In genomic region chr6:44576132-44576601, GRCh38 we compare ENCODE assay signal across 25 cellular contexts.
DNase-seq lines count a peak whose midpoint lies in the region; ATAC-seq and TF ChIP-seq lines count a peak whose summit lies in the region.
"Had no signal": no experiment of that assay in that cellular context is flagged by ENCODE, and none has a peak within 500 bp of the region (broad histone marks: within the 10 kb centered on the region; RNA-seq: fewer than 3 reads in every experiment).

No MANE protein-coding gene starts in this region.

- no peaks in the 10 kb centered on the region for H3K79me1 ChIP-seq in IMR-90 (ENCODE audit: low read depth in 1 of 2, low read length in 2 of 2)

- intact Hi-C loops in IMR-90 (cut with micrococcal nuclease) = no loop called here
- intact Hi-C loops in colonic mucosa (cut with DNase I) = no loop called here
- intact Hi-C loops in left lung (cut with DNase I) = no loop called here

- H3K4me3 Mint-ChIP-seq in T-helper 2 cell treated with Interferon-gamma antibody and Interleukin-4, amounts not matched to agents 5 μg/mL and 100 μg/mL, for 36 hours = no peak overlapping the region
- H3K4me3 Mint-ChIP-seq: activated B cell treated with CpG ODN at 0.5 μM for 24 hours; activated naive CD8-positive, alpha-beta T cell treated with anti-CD3 and anti-CD28 coated beads, Interleukin-2, amount 50 U/mL, for 24 hours; IgD-negative memory B cell had no signal

- no peaks in the 10 kb centered on the region for H3K4me1 Mint-ChIP-seq in T-helper 2 cell treated with Interferon-gamma antibody and Interleukin-4, amounts not matched to agents 5 μg/mL and 100 μg/mL, for 36 hours (ENCODE audit: low read depth)
- H3K4me1 Mint-ChIP-seq: activated B cell treated with CpG ODN at 0.5 μM for 24 hours; activated naive CD8-positive, alpha-beta T cell treated with anti-CD3 and anti-CD28 coated beads, Interleukin-2, amount 50 U/mL, for 24 hours; IgD-negative memory B cell had no signal

- H3K9me3 Mint-ChIP-seq in T-helper 2 cell treated with Interferon-gamma antibody and Interleukin-4, amounts not matched to agents 5 μg/mL and 100 μg/mL, for 36 hours = no peaks in the 10 kb centered on the region
- H3K9me3 Mint-ChIP-seq: activated B cell treated with CpG ODN at 0.5 μM for 24 hours; activated naive CD8-positive, alpha-beta T cell treated with anti-CD3 and anti-CD28 coated beads, Interleukin-2, amount 50 U/mL, for 24 hours; IgD-negative memory B cell had no signal

- H4K91ac ChIP-seq in IMR-90 (ENCODE audit: insufficient read depth, low read depth, low read length) = no peak overlapping the region

- H3K27ac ChIP-seq in IMR-90 (ENCODE audit: insufficient read depth, low read length) (no peak overlapping the region), colonic mucosa (no peak overlapping the region), left lung (no peak overlapping the region)
- H3K27ac ChIP-seq: HL-60, neutrophil, psoas muscle, tibial artery had no signal

- H3K9me1 ChIP-seq in IMR-90 (ENCODE audit: insufficient read depth, low read length) = no peaks in the 10 kb centered on the region; the same call in 1 of the 2 replicates

- H2BK20ac ChIP-seq in IMR-90 (ENCODE audit: low read depth, low read length) = no peak overlapping the region

- H3K9ac ChIP-seq in IMR-90 (ENCODE audit: low read depth, low read length) (no peak overlapping the region), colonic mucosa (ENCODE audit: low read depth in 2 of 2, low read length in 2 of 2) (no peak overlapping the region)

- no peak overlapping the region for H2AK5ac ChIP-seq in IMR-90 (ENCODE audit: low read depth, low read length)

- H3K4ac ChIP-seq in IMR-90 (ENCODE audit: low read depth, low read length) = no peak overlapping the region

- H3K18ac ChIP-seq in IMR-90 (ENCODE audit: low read depth, low read length) = no peak overlapping the region

- DNase-seq in EH (ENCODE audit: low read depth) (peak; percentile 51), IMR-90 (peak; percentile 41), colonic mucosa (peak; percentile 4), left lung (no peak), A172 (ENCODE audit: low spot score) (no peak), NCI-H446 treated with DMSO at 0.1 percent for 48 hours (lab: John Stamatoyannopoulos, UW) (no peak)
- DNase-seq in T-helper 2 cell treated with Interferon-gamma antibody and Interleukin-4, amounts not matched to agents 5 μg/mL and 100 μg/mL, for 36 hours (ENCODE audit: low spot score) = no peak
- DNase-seq: activated B cell treated with CpG ODN at 0.5 μM for 24 hours; activated CD4-positive, alpha-beta T cell treated with anti-CD3 and anti-CD28 coated beads, Interleukin-2, amount 50 U/mL, for 4 hours; activated effector memory CD4-positive, alpha-beta T cell treated with Interleukin-2 at 50 U/mL for 16 hours; activated naive CD8-positive, alpha-beta T cell treated with anti-CD3 and anti-CD28 coated beads, Interleukin-2, amount 50 U/mL, for 24 hours; caudate nucleus; GOT3; NCI-H1694; NCI-H2171 treated with DMSO at 0.1 percent for 48 hours; NCI-H526 treated with DMSO at 0.1 percent for 48 hours; psoas muscle; stimulated activated CD4-positive, alpha-beta T cell treated with anti-CD3 and anti-CD28 coated beads, Interleukin-4, amount 100 ng/mL, for 1 hour; stimulated activated naive CD8-positive, alpha-beta T cell treated with anti-CD3 and anti-CD28 coated beads, Interleukin-15, Interleukin-2, amounts not matched to agents 100 U/mL and 50 U/mL, for 24 hours; T1000; tibial artery had no signal

- H3K4me2 ChIP-seq in IMR-90 (ENCODE audit: low read depth, low read length) = no peak overlapping the region

- peaks cover 22% of the 10 kb centered on the region for H3K27me3 ChIP-seq in IMR-90 (ENCODE audit: control insufficient read depth, insufficient read depth, low read length)
- no peaks in the 10 kb centered on the region for H3K27me3 ChIP-seq in colonic mucosa
- no peaks in the 10 kb centered on the region for H3K27me3 ChIP-seq in left lung
- H3K27me3 ChIP-seq: tibial artery had no signal

- BruUV-seq in IMR-90 (replicated peaks; lab: Mats Ljungman, UMichigan) = no TSS peak

- no peaks in the 10 kb centered on the region for H3K36me3 ChIP-seq in IMR-90 (ENCODE audit: control insufficient read depth, insufficient read depth, low read length)
- no peaks in the 10 kb centered on the region for H3K36me3 ChIP-seq in colonic mucosa
- H3K36me3 ChIP-seq in left lung = no peaks in the 10 kb centered on the region
- H3K36me3 ChIP-seq: neutrophil, tibial artery had no signal

- H3K4me1 ChIP-seq in IMR-90 (ENCODE audit: control insufficient read depth, insufficient read depth, low read length) (peaks cover 3% of the 10 kb centered on the region; the same call in 1 of the 2 replicates), colonic mucosa (no peaks in the 10 kb centered on the region), left lung (no peaks in the 10 kb centered on the region)
- H3K4me1 ChIP-seq: psoas muscle had no signal

- H3K27me3 Mint-ChIP-seq in T-helper 2 cell treated with Interferon-gamma antibody and Interleukin-4, amounts not matched to agents 5 μg/mL and 100 μg/mL, for 36 hours (ENCODE audit: low read depth) = peaks cover 25% of the 10 kb centered on the region

- no peak for TF ChIP-seq CTCF in IMR-90 (conservative IDR thresholded peaks at IDR 0.05; ENCODE audit: low read depth, low read length)
- no peak for TF ChIP-seq CTCF in colonic mucosa (IDR thresholded peaks at IDR 0.05)
- no peak for TF ChIP-seq CTCF in left lung (IDR thresholded peaks at IDR 0.05)

- no peak overlapping the region for H2AK9ac ChIP-seq in IMR-90 (replicated peaks; ENCODE audit: low read depth, low read length, poor library complexity)

- H3K9me3 ChIP-seq in IMR-90 (ENCODE audit: control insufficient read depth, insufficient read depth, low read length) = no peaks in the 10 kb centered on the region; the same call in 1 of the 2 replicates
- no peaks in the 10 kb centered on the region for H3K9me3 ChIP-seq in colonic mucosa
- no peaks in the 10 kb centered on the region for H3K9me3 ChIP-seq in left lung
- H3K9me3 ChIP-seq: neutrophil, psoas muscle, tibial artery had no signal

- no peak overlapping the region for H3K27ac Mint-ChIP-seq in T-helper 2 cell treated with Interferon-gamma antibody and Interleukin-4, amounts not matched to agents 5 μg/mL and 100 μg/mL, for 36 hours
- H3K27ac Mint-ChIP-seq: activated B cell treated with CpG ODN at 0.5 μM for 24 hours; activated naive CD8-positive, alpha-beta T cell treated with anti-CD3 and anti-CD28 coated beads, Interleukin-2, amount 50 U/mL, for 24 hours; IgD-negative memory B cell had no signal

- H2BK120ac ChIP-seq in IMR-90 (ENCODE audit: low read depth, low read length) = no peak overlapping the region

- dilution Hi-C loops in IMR-90 (cut with HindIII; ENCODE audit: low sequenced_read_pairs, unreplicated experiment) = no loop called here

- POLR2A ChIA-PET in IMR-90 (lab: Charles Lee; ENCODE audit: unreplicated experiment) = no interaction called here

- WGBS in IMR-90 (ENCODE audit: extremely low coverage in 2 of 2, insufficient read length in 1 of 2), 2 experiments = no CpG with 5 or more reads among the region's 1 CpG

- no peak overlapping the region for H4K8ac ChIP-seq in IMR-90 (ENCODE audit: low read depth in 2 of 2, low read length in 2 of 2)

- H3K56ac ChIP-seq in IMR-90 (ENCODE audit: extremely low read depth, insufficient read depth, low read length) = no peak overlapping the region

- H4K20me1 ChIP-seq in IMR-90 (ENCODE audit: insufficient read depth, low read length) = no peaks in the 10 kb centered on the region

- CTCF ChIA-PET in IMR-90 (lab: Yijun Ruan, JAX) = no interaction called here

- ATAC-seq in IMR-90 (ENCODE audit: low read depth) (peak; percentile 13; the same call in 1 of the 2 replicates), left lung (peak; percentile 38)
- ATAC-seq: activated naive CD8-positive, alpha-beta T cell treated with anti-CD3 and anti-CD28 coated beads, Interleukin-2, amount 50 U/mL, for 24 hours; psoas muscle; stimulated activated naive CD8-positive, alpha-beta T cell treated with anti-CD3 and anti-CD28 coated beads, Interleukin-15, Interleukin-2, amounts not matched to agents 100 U/mL and 50 U/mL, for 24 hours had no signal

- H2BK5ac ChIP-seq in IMR-90 (ENCODE audit: low read depth, low read length, poor library complexity, severe bottlenecking) = no peak overlapping the region

- no peak overlapping the region for H2BK15ac ChIP-seq in IMR-90 (ENCODE audit: low read depth, low read length)

- TF ChIP-seq RAD21 in IMR-90 (IDR thresholded peaks at IDR 0.05; ENCODE audit: low read length) = no peak

- no peak overlapping the region for H4K5ac ChIP-seq in IMR-90 (ENCODE audit: low read depth, low read length)

- H3K14ac ChIP-seq in IMR-90 (replicated peaks; ENCODE audit: low read depth, low read length) = no peak overlapping the region

- TF ChIP-seq POLR2A in IMR-90 (IDR thresholded peaks at IDR 0.05; ENCODE audit: low read depth, low read length) = no peak

- H2AFZ ChIP-seq in IMR-90 (replicated peaks; ENCODE audit: low read length, poor library complexity) = no peak overlapping the region

- in situ Hi-C loops in IMR-90 (cut with MboI; ENCODE audit: low sequenced_read_pairs) = no loop called here

- H3K23ac ChIP-seq in IMR-90 (ENCODE audit: low read depth, low read length) = no peak overlapping the region

- H3K36me3 Mint-ChIP-seq in T-helper 2 cell treated with Interferon-gamma antibody and Interleukin-4, amounts not matched to agents 5 μg/mL and 100 μg/mL, for 36 hours (ENCODE audit: low read depth) = no peaks in the 10 kb centered on the region
- H3K36me3 Mint-ChIP-seq: IgD-negative memory B cell had no signal

- H3K4me3 ChIP-seq in IMR-90 (ENCODE audit: insufficient read depth, low read depth, low read length) = no peak overlapping the region
- no peak overlapping the region for H3K4me3 ChIP-seq in colonic mucosa
- H3K4me3 ChIP-seq in left lung = no peak overlapping the region
- H3K4me3 ChIP-seq: lung, psoas muscle, tibial artery had no signal

TF ChIP-seq in IMR-90, 13 proteins besides CTCF, POLR2A, EP300 and RAD21 (continues in another document):
- TF ChIP-seq RCOR1 (IDR thresholded peaks at IDR 0.05; ENCODE audit: insufficient replicate concordance, low read length) (no peak), ELK1 (IDR thresholded peaks at IDR 0.05; ENCODE audit: borderline replicate concordance, low read depth, low read length) (no peak), CHD1 (IDR thresholded peaks at IDR 0.05; ENCODE audit: low read depth, low read length) (no peak), SMC3 (IDR thresholded peaks at IDR 0.05; ENCODE audit: low read depth, low read length) (no peak), NFE2L2 (IDR thresholded peaks at IDR 0.05; ENCODE audit: low read depth, low read length) (no peak), MXI1 (IDR thresholded peaks at IDR 0.05; ENCODE audit: borderline replicate concordance, low read depth, low read length) (no peak)

Comparison
In these comparisons a context has a peak if more than half of its experiments do, and no peak if none do; other contexts are left out.
1. DNase-seq: peak in EH (single experiment), IMR-90 (single experiment) and colonic mucosa (single experiment); none in left lung (0 of 2), A172 (single experiment), NCI-H446 treated with DMSO at 0.1 percent for 48 hours (single experiment) and T-helper 2 cell treated with Interferon-gamma antibody and Interleukin-4, amounts not matched to agents 5 μg/mL and 100 μg/mL, for 36 hours (single experiment).